Comparison of ENCODE assay signal across 8 cellular contexts in the genomic region with DNA sequence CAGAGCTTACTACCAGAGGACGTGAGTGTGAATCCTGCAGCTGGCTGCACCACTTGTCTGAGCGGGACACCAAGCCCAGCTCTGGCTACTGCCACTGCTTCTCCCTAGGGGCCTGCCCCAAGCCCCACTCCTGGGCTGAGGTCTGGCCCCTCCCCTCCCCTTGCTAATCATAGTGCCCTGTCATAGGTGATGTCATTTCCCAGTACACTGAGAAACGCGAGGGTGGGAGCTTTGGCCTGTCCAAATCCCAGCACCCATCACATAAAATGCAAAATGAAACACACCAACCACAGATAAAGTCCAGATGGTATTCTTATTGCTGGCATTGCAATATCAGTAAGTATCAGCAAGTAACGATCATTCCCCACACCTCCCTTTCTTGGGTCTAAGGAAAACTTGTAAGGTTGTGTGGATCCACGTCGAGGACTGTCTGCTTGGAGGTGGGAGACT.
A peak's percentile ranks its signal among the peaks of the same experiment; 100 is the strongest.
DNase-seq lines count a peak whose midpoint lies in the region; ATAC-seq and TF ChIP-seq lines count a peak whose summit lies in the region.

No MANE protein-coding gene starts in this region.

- ATAC-seq in HG02885 (IDR thresholded peaks at IDR 0.05; ENCODE audit: poor library complexity, unreplicated experiment), result peak; percentile 60
- peak; percentile 35 to 43 for ATAC-seq in stimulated activated naive B cell treated with anti-CD40 and anti-IgM and Interleukin-4, amounts not matched to agents 10 μg/mL and 1 μg/mL and 100 μg/mL, for 72 hours (replicated peaks)
- ATAC-seq in naive thymus-derived CD8-positive, alpha-beta T cell, result no peak

- H3K4me3 ChIP-seq in epithelial cell of esophagus (ENCODE audit: low read length), result no peak overlapping the region

- POLR2A ChIA-PET in naive thymus-derived CD8-positive, alpha-beta T cell (lab: Charles Lee), result no interaction called here

- H3K4me1 Mint-ChIP-seq in stimulated activated naive B cell treated with anti-CD40 and anti-IgM and Interleukin-4, amounts not matched to agents 10 μg/mL and 1 μg/mL and 100 μg/mL, for 72 hours, result peaks cover 48 to 83% of the 10 kb centered on the region in 2 donors
- peaks cover 0 to 14% (median 2%) of the 10 kb centered on the region in 4 donors for H3K4me1 Mint-ChIP-seq in naive thymus-derived CD8-positive, alpha-beta T cell

- peaks cover 0 to 4% of the 10 kb centered on the region in 2 donors for H3K9me3 Mint-ChIP-seq in stimulated activated naive B cell treated with anti-CD40 and anti-IgM and Interleukin-4, amounts not matched to agents 10 μg/mL and 1 μg/mL and 100 μg/mL, for 72 hours
- H3K9me3 Mint-ChIP-seq in naive thymus-derived CD8-positive, alpha-beta T cell, result no peaks in the 10 kb centered on the region

- peak overlapping the region; percentile 70 for H3K27ac Mint-ChIP-seq in stimulated activated naive B cell treated with anti-CD40 and anti-IgM and Interleukin-4, amounts not matched to agents 10 μg/mL and 1 μg/mL and 100 μg/mL, for 72 hours
- peak overlapping the region in 2 of 10 donors; percentile 15 to 37 for H3K27ac Mint-ChIP-seq in naive thymus-derived CD8-positive, alpha-beta T cell

- H3K36me3 Mint-ChIP-seq in stimulated activated naive B cell treated with anti-CD40 and anti-IgM and Interleukin-4, amounts not matched to agents 10 μg/mL and 1 μg/mL and 100 μg/mL, for 72 hours, result peaks cover 0 to 4% of the 10 kb centered on the region in 2 donors
- H3K36me3 Mint-ChIP-seq in naive thymus-derived CD8-positive, alpha-beta T cell, result no peaks in the 10 kb centered on the region

- peak overlapping the region; percentile 5 to 14 for H3K4me3 Mint-ChIP-seq in stimulated activated naive B cell treated with anti-CD40 and anti-IgM and Interleukin-4, amounts not matched to agents 10 μg/mL and 1 μg/mL and 100 μg/mL, for 72 hours
- no peak overlapping the region for H3K4me3 Mint-ChIP-seq in naive thymus-derived CD8-positive, alpha-beta T cell

- DNase-seq in SHP77 (lab: John Stamatoyannopoulos, UW) (peak; percentile 29 to 35), SHP77 treated with DMSO at 0.1 percent for 48 hours (lab: John Stamatoyannopoulos, UW) (no peak), epithelial cell of esophagus (ENCODE audit: low read depth) (peak; percentile 22), LoVo (ENCODE audit: low spot score) (no peak), HCEC 1CT (no peak)
- peak; percentile 58 for DNase-seq in stimulated activated naive B cell treated with anti-CD40 and anti-IgM and Interleukin-4, amounts not matched to agents 10 μg/mL and 1 μg/mL and 100 μg/mL, for 72 hours
- DNase-seq in naive thymus-derived CD8-positive, alpha-beta T cell, result no peak

- no peaks in the 10 kb centered on the region for H3K27me3 Mint-ChIP-seq in stimulated activated naive B cell treated with anti-CD40 and anti-IgM and Interleukin-4, amounts not matched to agents 10 μg/mL and 1 μg/mL and 100 μg/mL, for 72 hours
- no peaks in the 10 kb centered on the region for H3K27me3 Mint-ChIP-seq in naive thymus-derived CD8-positive, alpha-beta T cell

- TF ChIP-seq CTCF in epithelial cell of esophagus (IDR thresholded peaks at IDR 0.05; ENCODE audit: insufficient read depth, low read depth, low read length, missing control alignments), result no peak

Comparison
In these comparisons a context has a peak if more than half of its experiments do, and no peak if none do; other contexts are left out.
1. DNase-seq: peak in SHP77 (2 of 2), epithelial cell of esophagus (single experiment) and stimulated activated naive B cell treated with anti-CD40 and anti-IgM and Interleukin-4, amounts not matched to agents 10 μg/mL and 1 μg/mL and 100 μg/mL, for 72 hours (single experiment); none in SHP77 treated with DMSO at 0.1 percent for 48 hours (single experiment), LoVo (single experiment), HCEC 1CT (single experiment) and naive thymus-derived CD8-positive, alpha-beta T cell (0 of 10).
2. ATAC-seq: peak in HG02885 (single experiment) and stimulated activated naive B cell treated with anti-CD40 and anti-IgM and Interleukin-4, amounts not matched to agents 10 μg/mL and 1 μg/mL and 100 μg/mL, for 72 hours (2 of 2); none in naive thymus-derived CD8-positive, alpha-beta T cell (0 of 2).
3. H3K4me3 Mint-ChIP-seq: peak in stimulated activated naive B cell treated with anti-CD40 and anti-IgM and Interleukin-4, amounts not matched to agents 10 μg/mL and 1 μg/mL and 100 μg/mL, for 72 hours (2 of 2); none in naive thymus-derived CD8-positive, alpha-beta T cell (0 of 10).